In genomic region chr10:30037620-30038336, GRCh38 we compare ENCODE assay signal across 18 cellular contexts.
"Had no signal": no experiment of that assay in that cellular context is flagged by ENCODE, and none has a peak within 500 bp of the region (broad histone marks: within the 10 kb centered on the region; RNA-seq: fewer than 3 reads in every experiment).

No MANE protein-coding gene starts in this region.

- H3K4me3 Mint-ChIP-seq: activated naive CD8-positive, alpha-beta T cell treated with anti-CD3 and anti-CD28 coated beads, Interleukin-2, amount 10 ng/mL, durations not matched to agents 7 days and 5 days; T-cell had no signal

- H3K4me3 ChIP-seq: breast epithelium, gastroesophageal sphincter had no signal

- H3K9me3 ChIP-seq: breast epithelium, gastroesophageal sphincter had no signal

- H3K27me3 ChIP-seq: breast epithelium, gastroesophageal sphincter had no signal

- H3K27ac ChIP-seq: breast epithelium, gastroesophageal sphincter had no signal

- H3K9me3 Mint-ChIP-seq: activated naive CD8-positive, alpha-beta T cell treated with anti-CD3 and anti-CD28 coated beads, Interleukin-2, amount 10 ng/mL, durations not matched to agents 7 days and 5 days; T-cell had no signal

- H3K36me3 ChIP-seq: breast epithelium had no signal

- DNase-seq: activated CD4-positive, alpha-beta T cell treated with anti-CD3 and anti-CD28 coated beads for 1 hour; activated CD4-positive, alpha-beta T cell treated with anti-CD3 and anti-CD28 coated beads, Interleukin-2, amount 50 U/mL, for 48 hours; activated CD8-positive, alpha-beta memory T cell treated with anti-CD3 and anti-CD28 coated beads, Interleukin-2, amount 50 U/mL, for 4 hours; activated gamma-delta T cell treated with Interleukin-2 at 50 U/mL for 16 hours; activated naive CD8-positive, alpha-beta T cell treated with anti-CD3 and anti-CD28 coated beads, Interleukin-2, amount 10 ng/mL, durations not matched to agents 7 days and 5 days; aorta; dermis blood vessel endothelial cell; islet precursor cell; mesendoderm; small intestine; stimulated activated CD4-positive, alpha-beta T cell treated with anti-CD3 and anti-CD28 coated beads, Interleukin-4, amount 100 ng/mL, for 24 hours; stimulated activated naive CD8-positive, alpha-beta T cell treated with anti-CD3 and anti-CD28 coated beads, Interleukin-15, Interleukin-2, amounts not matched to agents 100 U/mL and 50 U/mL, for 24 hours; T-cell; T-helper 9 cell; trophoblast cell had no signal

- H3K36me3 Mint-ChIP-seq: activated naive CD8-positive, alpha-beta T cell treated with anti-CD3 and anti-CD28 coated beads, Interleukin-2, amount 10 ng/mL, durations not matched to agents 7 days and 5 days; T-cell had no signal

- ATAC-seq: gastroesophageal sphincter; stimulated activated naive CD8-positive, alpha-beta T cell treated with anti-CD3 and anti-CD28 coated beads, Interleukin-15, Interleukin-2, amounts not matched to agents 100 U/mL and 50 U/mL, for 24 hours; T-cell had no signal

- H3K27ac Mint-ChIP-seq: activated naive CD8-positive, alpha-beta T cell treated with anti-CD3 and anti-CD28 coated beads, Interleukin-2, amount 10 ng/mL, durations not matched to agents 7 days and 5 days; progenitor cell of endocrine pancreas had no signal

- H3K4me1 ChIP-seq: breast epithelium had no signal
